1 cellular context compared by ENCODE assay signal in genomic region chr12:3263939-3264699, GRCh38.
TF ChIP-seq lines count a peak whose summit lies in the region.

No MANE protein-coding gene starts in this region.

TF ChIP-seq in GM23338, 12 proteins besides CTCF, POLR2A, EP300 and RAD21:
- TF ChIP-seq ZNF462 (CRISPR knock-in tag; IDR thresholded peaks at IDR 0.05) (no peak), REST (IDR thresholded peaks at IDR 0.05; ENCODE audit: unreplicated experiment) (no peak), EZH2phosphoT487 (IDR thresholded peaks at IDR 0.05; ENCODE audit: unreplicated experiment) (no peak), JUNB (IDR thresholded peaks at IDR 0.05; ENCODE audit: unreplicated experiment) (no peak), CREB1 (CRISPR knock-in tag; IDR thresholded peaks at IDR 0.05; ENCODE audit: low read depth) (no peak)
